Comparison of ENCODE assay signal across 24 cellular contexts in the genomic region with DNA sequence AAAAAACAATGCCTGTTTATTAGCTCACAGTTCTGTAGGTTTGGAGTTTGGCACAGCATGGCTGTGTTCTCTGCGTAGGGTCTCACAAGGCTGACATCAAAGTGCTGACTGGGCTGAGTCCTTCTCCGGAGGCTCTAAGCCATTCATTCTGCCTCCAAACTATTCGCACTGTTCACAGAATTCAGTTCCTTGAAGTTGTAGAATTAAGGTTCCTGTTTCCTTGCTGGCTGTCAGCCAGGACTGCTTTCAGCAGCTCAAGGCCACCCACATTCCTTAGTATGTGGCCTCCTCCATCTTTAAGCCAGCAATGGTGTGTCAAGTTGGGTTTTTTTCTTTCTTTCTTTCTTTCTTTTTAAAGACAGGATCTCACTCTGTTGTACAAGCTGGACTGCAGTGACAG.
"Had no signal": no experiment of that assay in that cellular context is flagged by ENCODE, and none has a peak within 500 bp of the region (broad histone marks: within the 10 kb centered on the region; RNA-seq: fewer than 3 reads in every experiment).

No MANE protein-coding gene starts in this region.

- H3K27ac Mint-ChIP-seq: activated naive CD4-positive, alpha-beta T cell treated with anti-CD3 and anti-CD28 coated beads for 36 hours; activated naive CD8-positive, alpha-beta T cell treated with anti-CD3 and anti-CD28 coated beads, Interleukin-2, amount 10 ng/mL, durations not matched to agents 7 days and 5 days; activated T-cell treated with anti-CD3 and anti-CD28 coated beads, Interleukin-2, amount 50 U/mL, for 72 hours; immature natural killer cell; mesothelial cell of epicardium; natural killer cell had no signal

- H3K4me3 ChIP-seq: hepatocyte, left ventricle myocardium inferior, psoas muscle, right atrium auricular region, tibial artery had no signal

- H3K4me1 Mint-ChIP-seq: activated naive CD8-positive, alpha-beta T cell treated with anti-CD3 and anti-CD28 coated beads, Interleukin-2, amount 10 ng/mL, durations not matched to agents 7 days and 5 days; immature natural killer cell; natural killer cell; stimulated activated naive CD8-positive, alpha-beta T cell treated with anti-CD3 and anti-CD28 coated beads, Interleukin-15, amount 100 ng/mL, for 72 hours had no signal

- H3K36me3 Mint-ChIP-seq: activated naive CD8-positive, alpha-beta T cell treated with anti-CD3 and anti-CD28 coated beads, Interleukin-2, amount 10 ng/mL, durations not matched to agents 7 days and 5 days; mesothelial cell of epicardium; natural killer cell had no signal

- H3K27me3 Mint-ChIP-seq: activated naive CD8-positive, alpha-beta T cell treated with anti-CD3 and anti-CD28 coated beads, Interleukin-2, amount 10 ng/mL, durations not matched to agents 7 days and 5 days had no signal

- H3K4me1 ChIP-seq: left ventricle myocardium inferior, psoas muscle, right atrium auricular region, tibial artery had no signal

- H3K27me3 ChIP-seq: hepatocyte, right atrium auricular region, tibial artery had no signal

- H3K79me2 ChIP-seq: hepatocyte had no signal

- ATAC-seq: activated T-cell treated with anti-CD3 and anti-CD28 coated beads, Interleukin-2, amount 50 U/mL, for 72 hours; natural killer cell; psoas muscle; stimulated activated naive CD8-positive, alpha-beta T cell treated with anti-CD3 and anti-CD28 coated beads, Interleukin-15, amount 100 ng/mL, for 72 hours had no signal

- H3K4me2 ChIP-seq: hepatocyte had no signal

- DNase-seq: activated CD4-positive, alpha-beta T cell treated with anti-CD3 and anti-CD28 coated beads for 4 hours; activated CD4-positive, alpha-beta T cell treated with anti-CD3 and anti-CD28 coated beads, Interleukin-2, amount 50 U/mL, for 48 hours; activated CD4-positive, CD25-positive, alpha-beta regulatory T cell; activated effector memory CD4-positive, alpha-beta T cell treated with Interleukin-2 at 50 U/mL for 16 hours; activated naive CD4-positive, alpha-beta T cell treated with anti-CD3 and anti-CD28 coated beads for 36 hours; activated naive CD8-positive, alpha-beta T cell treated with anti-CD3 and anti-CD28 coated beads, Interleukin-2, amount 10 ng/mL, durations not matched to agents 7 days and 5 days; activated T-cell treated with anti-CD3 and anti-CD28 coated beads, Interleukin-2, amount 50 U/mL, for 72 hours; amygdala; cerebellar nuclear complex; erythroblast; glutamatergic neuron; immature natural killer cell; kidney glomerular epithelial cell; left ventricle myocardium inferior; mammary epithelial cell; natural killer cell; psoas muscle; stimulated activated CD4-positive, alpha-beta T cell treated with anti-CD3 and anti-CD28 coated beads, Interleukin-1b, Interleukin-23, amount 100 ng/mL, for 48 hours; stimulated activated naive CD8-positive, alpha-beta T cell treated with anti-CD3 and anti-CD28 coated beads, Interleukin-15, amount 100 ng/mL, for 72 hours; T-helper 1 cell; tibial artery had no signal

- H3K36me3 ChIP-seq: left ventricle myocardium inferior, right atrium auricular region, tibial artery had no signal

- H2AFZ ChIP-seq: hepatocyte had no signal

- H3K9me3 ChIP-seq: psoas muscle, right atrium auricular region had no signal

- H3K27ac ChIP-seq: hepatocyte, left ventricle myocardium inferior, psoas muscle, right atrium auricular region, tibial artery had no signal

- H3K9me3 Mint-ChIP-seq: activated naive CD8-positive, alpha-beta T cell treated with anti-CD3 and anti-CD28 coated beads, Interleukin-2, amount 10 ng/mL, durations not matched to agents 7 days and 5 days had no signal

- H3K4me3 Mint-ChIP-seq: activated naive CD4-positive, alpha-beta T cell treated with anti-CD3 and anti-CD28 coated beads for 36 hours; activated naive CD8-positive, alpha-beta T cell treated with anti-CD3 and anti-CD28 coated beads, Interleukin-2, amount 10 ng/mL, durations not matched to agents 7 days and 5 days; activated T-cell treated with anti-CD3 and anti-CD28 coated beads, Interleukin-2, amount 50 U/mL, for 72 hours; immature natural killer cell; mesothelial cell of epicardium; natural killer cell; stimulated activated naive CD8-positive, alpha-beta T cell treated with anti-CD3 and anti-CD28 coated beads, Interleukin-15, amount 100 ng/mL, for 72 hours had no signal
